ENCODE assay signal across 1 cellular context in the genomic region with DNA sequence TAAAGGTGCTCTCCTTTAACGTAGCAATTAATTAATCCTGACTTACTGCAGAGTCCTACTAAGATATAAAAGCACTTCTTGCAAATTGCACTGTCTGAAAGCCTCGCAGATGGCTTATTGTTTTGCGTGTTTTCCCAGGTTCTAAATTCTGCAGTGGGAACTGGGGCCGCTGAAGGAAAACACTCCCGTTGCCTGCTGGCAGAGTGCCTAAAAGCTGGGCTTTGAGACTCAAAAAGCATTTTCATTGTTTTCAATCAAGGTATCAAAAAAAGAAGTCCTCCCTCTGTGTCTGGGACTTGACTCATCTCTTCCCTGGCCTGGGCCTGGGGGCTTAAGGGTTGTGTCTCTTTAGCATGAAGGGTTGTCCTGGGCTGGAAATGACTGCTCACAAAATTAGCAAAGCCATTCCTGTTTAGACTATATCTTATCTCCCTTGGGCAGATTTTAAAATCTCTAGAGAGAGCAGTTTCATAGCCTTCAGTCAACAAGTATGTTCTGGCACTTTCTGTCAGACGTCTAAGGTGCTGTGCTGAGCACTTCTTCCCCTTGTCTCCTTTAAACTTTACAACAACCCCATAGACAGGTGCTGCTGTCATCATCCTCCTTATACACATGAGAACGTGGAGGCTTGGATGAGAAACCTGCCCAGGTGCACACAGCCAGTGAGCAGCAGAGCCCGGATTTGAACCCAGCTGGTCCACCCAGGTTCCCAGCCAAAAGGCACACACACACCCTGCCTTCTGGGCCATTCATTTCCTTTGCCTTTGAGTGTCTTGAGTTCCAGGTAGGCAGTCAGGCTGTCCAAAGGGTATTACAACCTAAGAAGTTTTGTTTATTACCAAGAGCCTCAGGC.
TF ChIP-seq lines count a peak whose summit lies in the region.

No MANE protein-coding gene starts in this region.

TF ChIP-seq in K562, 482 proteins besides CTCF, POLR2A, EP300 and RAD21 (continued from another document):
- TF ChIP-seq TEAD4 (IDR thresholded peaks at IDR 0.05; ENCODE audit: low read length), result 0 out of 2 replicates have a peak, but pooled peaks have one; percentile 20
- TF ChIP-seq TEAD4 (CRISPR knock-in tag; IDR thresholded peaks at IDR 0.05; ENCODE audit: borderline replicate concordance), result no peak
- TF ChIP-seq ZNF316 (IDR thresholded peaks at IDR 0.05), result no peak
- TF ChIP-seq CBX5 (IDR thresholded peaks at IDR 0.05; ENCODE audit: borderline replicate concordance, low read depth), result no peak
- TF ChIP-seq, protein P1, sequence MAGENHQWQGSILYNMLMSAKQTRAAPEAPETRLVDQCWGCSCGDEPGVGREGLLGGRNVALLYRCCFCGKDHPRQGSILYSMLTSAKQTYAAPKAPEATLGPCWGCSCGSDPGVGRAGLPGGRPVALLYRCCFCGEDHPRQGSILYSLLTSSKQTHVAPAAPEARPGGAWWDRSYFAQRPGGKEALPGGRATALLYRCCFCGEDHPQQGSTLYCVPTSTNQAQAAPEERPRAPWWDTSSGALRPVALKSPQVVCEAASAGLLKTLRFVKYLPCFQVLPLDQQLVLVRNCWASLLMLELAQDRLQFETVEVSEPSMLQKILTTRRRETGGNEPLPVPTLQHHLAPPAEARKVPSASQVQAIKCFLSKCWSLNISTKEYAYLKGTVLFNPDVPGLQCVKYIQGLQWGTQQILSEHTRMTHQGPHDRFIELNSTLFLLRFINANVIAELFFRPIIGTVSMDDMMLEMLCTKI (IDR thresholded peaks at IDR 0.05; ENCODE audit: partially characterized antibody), result no peak
- TF ChIP-seq HNRNPLL (IDR thresholded peaks at IDR 0.05; ENCODE audit: low read depth, low read length, poor library complexity, severe bottlenecking), result no peak
- TF ChIP-seq XRCC3 (IDR thresholded peaks at IDR 0.05), result no peak
- TF ChIP-seq, protein P2, sequence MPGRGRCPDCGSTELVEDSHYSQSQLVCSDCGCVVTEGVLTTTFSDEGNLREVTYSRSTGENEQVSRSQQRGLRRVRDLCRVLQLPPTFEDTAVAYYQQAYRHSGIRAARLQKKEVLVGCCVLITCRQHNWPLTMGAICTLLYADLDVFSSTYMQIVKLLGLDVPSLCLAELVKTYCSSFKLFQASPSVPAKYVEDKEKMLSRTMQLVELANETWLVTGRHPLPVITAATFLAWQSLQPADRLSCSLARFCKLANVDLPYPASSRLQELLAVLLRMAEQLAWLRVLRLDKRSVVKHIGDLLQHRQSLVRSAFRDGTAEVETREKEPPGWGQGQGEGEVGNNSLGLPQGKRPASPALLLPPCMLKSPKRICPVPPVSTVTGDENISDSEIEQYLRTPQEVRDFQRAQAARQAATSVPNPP (IDR thresholded peaks at IDR 0.05; ENCODE audit: borderline replicate concordance, insufficient read depth, insufficient read length), result no peak
- TF ChIP-seq CHD4 (IDR thresholded peaks at IDR 0.05; ENCODE audit: insufficient read depth, insufficient replicate concordance, low read depth, low read length, poor library complexity, severe bottlenecking), result no peak
- TF ChIP-seq ZNF239 (CRISPR knock-in tag; IDR thresholded peaks at IDR 0.05), result no peak
TF ChIP-seq in K562: peak in this region for 6.
